1 cellular context compared by ENCODE assay signal in genomic region chr13:74056829-74057564, GRCh38.
TF ChIP-seq lines count a peak whose summit lies in the region.

No MANE protein-coding gene starts in this region.

TF ChIP-seq in HEK293, 187 proteins besides CTCF, POLR2A, EP300 and RAD21 (continued from another document):
- TF ChIP-seq ZBTB10 (tag by site-specific recombination; IDR thresholded peaks at IDR 0.05) (no peak), ZNF362 (tag by site-specific recombination; IDR thresholded peaks at IDR 0.05) (no peak), ZNF366 (tag by site-specific recombination; conservative IDR thresholded peaks at IDR 0.05) (no peak), OVOL3 (tag by site-specific recombination; IDR thresholded peaks at IDR 0.05) (no peak), ZBTB11 (tag by site-specific recombination; conservative IDR thresholded peaks at IDR 0.05; ENCODE audit: low read depth) (no peak), ZNF558 (tag by site-specific recombination; IDR thresholded peaks at IDR 0.05) (no peak), ZNF394 (tag by site-specific recombination; IDR thresholded peaks at IDR 0.05; ENCODE audit: borderline replicate concordance) (no peak), ZNF433 (tag by site-specific recombination; IDR thresholded peaks at IDR 0.05; ENCODE audit: low read depth) (no peak), ZFP69B (tag by site-specific recombination; IDR thresholded peaks at IDR 0.05) (no peak), ZNF629 (tag by site-specific recombination; IDR thresholded peaks at IDR 0.05) (no peak)
TF ChIP-seq in HEK293: peak in this region for 4.
